ENCODE assay signal across 8 cellular contexts in genomic region chr1:243420968-243421675, GRCh38.
DNase-seq lines count a peak whose midpoint lies in the region; ATAC-seq and TF ChIP-seq lines count a peak whose summit lies in the region.

No MANE protein-coding gene starts in this region.

- DNase-seq in IMR-90, result no peak
- no peak for DNase-seq in astrocyte of the spinal cord (ENCODE audit: low read depth, low spot score)
- DNase-seq in T-helper 9 cell, result no peak
- no peak for DNase-seq in D341Med (ENCODE audit: low spot score)
- no peak for DNase-seq in COLO829 (ENCODE audit: low spot score)
- no peak for DNase-seq in NCI-H146 treated with DMSO at 0.1 percent for 48 hours (lab: John Stamatoyannopoulos, UW; ENCODE audit: unreplicated experiment)

- no peak overlapping the region for H3K4ac ChIP-seq in IMR-90 (ENCODE audit: low read depth, low read length)

- H2BK20ac ChIP-seq in IMR-90 (ENCODE audit: low read depth, low read length), result no peak overlapping the region

- H3K9me1 ChIP-seq in IMR-90 (ENCODE audit: insufficient read depth, low read length), result 0 out of 2 replicates have a peak, but pooled peaks cover 6% of the 10 kb centered on the region

- dilution Hi-C loops in IMR-90 (cut with HindIII; ENCODE audit: low sequenced_read_pairs, unreplicated experiment), result no loop called here

- H3K27ac ChIP-seq in BLaER1 (peak overlapping the region; percentile 68), IMR-90 (ENCODE audit: insufficient read depth, low read length) (no peak overlapping the region)

- no peaks in the 10 kb centered on the region for H3K9me3 ChIP-seq in BLaER1
- no peaks in the 10 kb centered on the region for H3K9me3 ChIP-seq in IMR-90 (ENCODE audit: control insufficient read depth, insufficient read depth, low read length)

- no peak overlapping the region for H2AK9ac ChIP-seq in IMR-90 (replicated peaks; ENCODE audit: low read depth, low read length, poor library complexity)

- H2BK120ac ChIP-seq in IMR-90 (ENCODE audit: low read depth, low read length), result no peak overlapping the region

- H2AFZ ChIP-seq in IMR-90 (replicated peaks; ENCODE audit: low read length, poor library complexity), result no peak overlapping the region

- peaks cover 24% of the 10 kb centered on the region for H3K36me3 Mint-ChIP-seq in nephron (ENCODE audit: low read depth)

- ATAC-seq in IMR-90 (ENCODE audit: low read depth), result peak; percentile 28

- TF ChIP-seq CTCF in IMR-90 (conservative IDR thresholded peaks at IDR 0.05; ENCODE audit: low read depth, low read length), result no peak
- TF ChIP-seq CTCF in astrocyte of the spinal cord (IDR thresholded peaks at IDR 0.05; ENCODE audit: low read depth, low read length), result no peak
- TF ChIP-seq CTCF in nephron (IDR thresholded peaks at IDR 0.05; ENCODE audit: unreplicated experiment in 3 of 3), result no peak

- in situ Hi-C loops in IMR-90 (cut with MboI; ENCODE audit: low sequenced_read_pairs) (no loop called here), astrocyte of the spinal cord (cut with HindIII; ENCODE audit: low sequenced_read_pairs) (no loop called here)

- intact Hi-C loops in IMR-90 (cut with micrococcal nuclease), result no loop called here

- peak overlapping the region; percentile 59 for H3K9ac ChIP-seq in BLaER1
- no peak overlapping the region for H3K9ac ChIP-seq in IMR-90 (ENCODE audit: low read depth, low read length)

- POLR2A ChIA-PET in IMR-90 (lab: Charles Lee; ENCODE audit: unreplicated experiment), result no interaction called here

- H3K4me2 ChIP-seq in BLaER1, result peak overlapping the region; percentile 87
- peak overlapping the region; percentile 32 for H3K4me2 ChIP-seq in IMR-90 (ENCODE audit: low read depth, low read length)

- H3K56ac ChIP-seq in IMR-90 (ENCODE audit: extremely low read depth, insufficient read depth, low read length), result no peak overlapping the region

- H3K27me3 Mint-ChIP-seq in nephron (ENCODE audit: low read depth), result no peaks in the 10 kb centered on the region

- peaks cover 12% of the 10 kb centered on the region for H3K4me1 Mint-ChIP-seq in nephron

- H3K27ac Mint-ChIP-seq in nephron, result no peak overlapping the region

- no peak overlapping the region for H3K23ac ChIP-seq in IMR-90 (ENCODE audit: low read depth, low read length)

- no peaks in the 10 kb centered on the region for H3K27me3 ChIP-seq in BLaER1
- H3K27me3 ChIP-seq in IMR-90 (ENCODE audit: control insufficient read depth, insufficient read depth, low read length), result no peaks in the 10 kb centered on the region

- TF ChIP-seq POLR2A in IMR-90 (IDR thresholded peaks at IDR 0.05; ENCODE audit: low read depth, low read length), result no peak

- H4K20me1 ChIP-seq in BLaER1 (no peaks in the 10 kb centered on the region), IMR-90 (ENCODE audit: insufficient read depth, low read length) (no peaks in the 10 kb centered on the region)

- H3K36me3 ChIP-seq in BLaER1, result peaks cover 3% of the 10 kb centered on the region; the same call in 1 of the 2 replicates
- H3K36me3 ChIP-seq in IMR-90 (ENCODE audit: control insufficient read depth, insufficient read depth, low read length), result no peaks in the 10 kb centered on the region

- no peak overlapping the region for H3K18ac ChIP-seq in IMR-90 (ENCODE audit: low read depth, low read length)

- no peak for TF ChIP-seq RAD21 in IMR-90 (IDR thresholded peaks at IDR 0.05; ENCODE audit: low read length)

- H3K9me3 Mint-ChIP-seq in nephron, result no peaks in the 10 kb centered on the region

- peak overlapping the region in 2 of 3 experiments; percentile 8 to 18 for H3K4me3 Mint-ChIP-seq in nephron

- H3K14ac ChIP-seq in IMR-90 (replicated peaks; ENCODE audit: low read depth, low read length), result 0 out of 2 replicates have a peak overlapping the region, but pooled peaks have one; percentile 44

- H4K91ac ChIP-seq in IMR-90 (ENCODE audit: insufficient read depth, low read depth, low read length), result no peak overlapping the region

- H2BK5ac ChIP-seq in IMR-90 (ENCODE audit: low read depth, low read length, poor library complexity, severe bottlenecking), result no peak overlapping the region

- CTCF ChIA-PET in IMR-90 (lab: Yijun Ruan, JAX), result no interaction called here

- WGBS in IMR-90 (ENCODE audit: extremely low coverage in 2 of 2, insufficient read length in 1 of 2), 2 experiments, result no CpG with 5 or more reads among the region's 15 CpGs

- peak overlapping the region; percentile 58 for H3K4me3 ChIP-seq in BLaER1
- no peak overlapping the region for H3K4me3 ChIP-seq in IMR-90 (ENCODE audit: insufficient read depth, low read depth, low read length)
- peak overlapping the region; percentile 27 for H3K4me3 ChIP-seq in astrocyte of the spinal cord (ENCODE audit: low read depth, low read length)

- peaks cover 0 to 2% of the 10 kb centered on the region in 2 experiments; a peak in 2 of 4 replicates for H3K79me1 ChIP-seq in IMR-90 (ENCODE audit: low read depth in 1 of 2, low read length in 2 of 2)

- H2AK5ac ChIP-seq in IMR-90 (ENCODE audit: low read depth, low read length), result no peak overlapping the region

- H2BK15ac ChIP-seq in IMR-90 (ENCODE audit: low read depth, low read length), result no peak overlapping the region

- no peak overlapping the region for H4K5ac ChIP-seq in IMR-90 (ENCODE audit: low read depth, low read length)

- no TSS peak for BruUV-seq in IMR-90 (replicated peaks; lab: Mats Ljungman, UMichigan)

- 0 out of 4 replicates have a peak overlapping the region, but pooled peaks of 1 of the 2 experiments have one; percentile 2 for H4K8ac ChIP-seq in IMR-90 (ENCODE audit: low read depth in 2 of 2, low read length in 2 of 2)

- peaks cover 33% of the 10 kb centered on the region for H3K4me1 ChIP-seq in BLaER1
- H3K4me1 ChIP-seq in IMR-90 (ENCODE audit: control insufficient read depth, insufficient read depth, low read length), result peaks cover 4% of the 10 kb centered on the region

TF ChIP-seq in IMR-90, 13 proteins besides CTCF, POLR2A, EP300 and RAD21:
- TF ChIP-seq MAFK (IDR thresholded peaks at IDR 0.05; ENCODE audit: low read depth, low read length) (no peak), SMC3 (IDR thresholded peaks at IDR 0.05; ENCODE audit: low read depth, low read length) (no peak), CEBPB (IDR thresholded peaks at IDR 0.05; ENCODE audit: low read depth, low read length) (peak; percentile 41; the same call in 1 of the 2 replicates)
